Comparison of ENCODE assay signal across 8 cellular contexts in the genomic region with DNA sequence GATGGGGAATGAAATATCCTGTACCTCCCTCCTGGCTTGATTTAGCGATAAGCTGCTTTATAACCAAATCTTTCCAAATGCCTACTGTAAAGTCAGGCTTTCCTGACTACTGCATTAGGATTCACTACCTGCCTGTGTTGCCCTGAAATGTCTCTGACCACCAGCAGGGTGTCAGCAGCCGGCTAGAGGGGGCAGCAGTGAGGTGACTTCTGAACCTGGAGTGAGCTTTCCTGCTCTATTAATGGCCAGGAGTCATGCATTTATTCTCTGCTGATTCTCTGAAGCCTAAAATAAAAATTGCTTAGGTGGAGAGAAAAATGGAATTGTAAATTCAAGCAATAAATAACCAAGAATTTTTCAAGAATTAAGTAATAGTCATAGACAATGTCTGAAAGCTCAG. TPM values are rescaled to one million over a fixed set of nuclear protein-coding genes. Genes with fewer than 3 reads are reported as not detected.
DNase-seq lines count a peak whose midpoint lies in the region; ATAC-seq and TF ChIP-seq lines count a peak whose summit lies in the region.

No MANE protein-coding gene starts in this region.

- peak overlapping the region in 3 of 4 donors; percentile 9 to 98 (median 94) for H3K27ac ChIP-seq in tibial nerve

- peaks cover 37% of the 10 kb centered on the region for H3K27me3 Mint-ChIP-seq in activated CD8-positive, alpha-beta T cell treated with anti-CD3 and anti-CD28 coated beads for 36 hours

- POLR2A ChIA-PET in activated CD8-positive, alpha-beta T cell treated with anti-CD3 and anti-CD28 coated beads for 36 hours (lab: Charles Lee), result interaction anchor here (1.0 kb wide), 1 partner anchor 12 kb away, joined by 3 read pairs; no protein-coding TSS in a partner anchor

- H3K36me3 ChIP-seq in tibial nerve, result no peaks in the 10 kb centered on the region

- CTCF ChIA-PET in activated CD8-positive, alpha-beta T cell treated with anti-CD3 and anti-CD28 coated beads for 36 hours (lab: Charles Lee), result interaction anchor here (0.8 to 1.3 kb wide), 2 partner anchors 50 to 113 kb away, joined by 3 read pairs; no protein-coding TSS in a partner anchor

- no peaks in the 10 kb centered on the region for H3K9me3 ChIP-seq in tibial nerve

- TF ChIP-seq CTCF in activated CD8-positive, alpha-beta T cell treated with anti-CD3 and anti-CD28 coated beads for 36 hours (IDR thresholded peaks at IDR 0.05), result no peak
- peak; percentile 37 to 60 (median 41) for TF ChIP-seq CTCF in tibial nerve (IDR thresholded peaks at IDR 0.05)

- no peaks in the 10 kb centered on the region for H3K9me3 Mint-ChIP-seq in activated CD8-positive, alpha-beta T cell treated with anti-CD3 and anti-CD28 coated beads for 36 hours

- peaks cover 7% of the 10 kb centered on the region for H3K4me1 Mint-ChIP-seq in activated CD8-positive, alpha-beta T cell treated with anti-CD3 and anti-CD28 coated beads for 36 hours (ENCODE audit: low read depth)

- no peak for TF ChIP-seq POLR2A in tibial nerve (IDR thresholded peaks at IDR 0.05)

- ATAC-seq in activated CD8-positive, alpha-beta T cell treated with anti-CD3 and anti-CD28 coated beads for 36 hours, result peak; percentile 50
- no peak for ATAC-seq in GM18870 (IDR thresholded peaks at IDR 0.05; ENCODE audit: unreplicated experiment)

- no peak overlapping the region for H3K4me3 ChIP-seq in tibial nerve

- TF ChIP-seq EP300 in tibial nerve (IDR thresholded peaks at IDR 0.05), result no peak

- intact Hi-C loops in activated CD8-positive, alpha-beta T cell treated with anti-CD3 and anti-CD28 coated beads for 36 hours (cut with micrococcal nuclease), result no loop called here

- no peaks in the 10 kb centered on the region for H3K27me3 ChIP-seq in tibial nerve

- H3K4me1 ChIP-seq in tibial nerve, result peaks cover 0 to 71% (median 15%) of the 10 kb centered on the region in 4 donors

- H3K36me3 Mint-ChIP-seq in activated CD8-positive, alpha-beta T cell treated with anti-CD3 and anti-CD28 coated beads for 36 hours (ENCODE audit: low read depth), result no peaks in the 10 kb centered on the region

- DNase-seq in NCI-H2107 treated with DMSO at 0.1 percent for 48 hours (lab: John Stamatoyannopoulos, UW; ENCODE audit: unreplicated experiment), result peak; percentile 23
- no peak for DNase-seq in NCI-H2107 (lab: John Stamatoyannopoulos, UW)
- DNase-seq in LoVo (ENCODE audit: low spot score), result peak; percentile 66
- DNase-seq in activated CD8-positive, alpha-beta T cell treated with anti-CD3 and anti-CD28 coated beads for 36 hours, result peak; percentile 33
- peak; percentile 75 for DNase-seq in iPS-NIHi7 (ENCODE audit: extremely low spot score)
- DNase-seq in tibial nerve (ENCODE audit: low spot score in 2 of 2), result peak in 1 of 2 donors; percentile 18
- no peak for DNase-seq in superior temporal gyrus (ENCODE audit: extremely low spot score)

- H3K4me3 Mint-ChIP-seq in activated CD8-positive, alpha-beta T cell treated with anti-CD3 and anti-CD28 coated beads for 36 hours, result no peak overlapping the region

- 37 to 42% methylated on average over 2 of the region's 2 CpGs for WGBS in tibial nerve, 2 donors

- no peak overlapping the region for H3K27ac Mint-ChIP-seq in activated CD8-positive, alpha-beta T cell treated with anti-CD3 and anti-CD28 coated beads for 36 hours

RNA-seq across cellular contexts. Expression of a gene that starts 2.5 kb away (rescaled TPM):
- 1 to 10 TPM; 1.1 to 2.0 TPM for total RNA-seq in activated CD8-positive, alpha-beta T cell treated with anti-CD3 and anti-CD28 coated beads for 36 hours
- 10 to 100 TPM; 69.5 to 96.9 (median 79.2) TPM for total RNA-seq in tibial nerve

Comparison
In these comparisons a context has a peak if more than half of its experiments do, and no peak if none do; other contexts are left out.
1. DNase-seq: peak in NCI-H2107 treated with DMSO at 0.1 percent for 48 hours (single experiment), LoVo (single experiment), activated CD8-positive, alpha-beta T cell treated with anti-CD3 and anti-CD28 coated beads for 36 hours (single experiment) and iPS-NIHi7 (single experiment); none in NCI-H2107 (single experiment) and superior temporal gyrus (single experiment).
2. RNA of a gene that starts 2.5 kb away (total RNA-seq): 69.5 to 96.9 TPM in tibial nerve; 1.1 to 2.0 TPM in activated CD8-positive, alpha-beta T cell treated with anti-CD3 and anti-CD28 coated beads for 36 hours; every median in the first group is over 10 times any median in the second.